ENCODE assay signal across 1 cellular context in the genomic region with DNA sequence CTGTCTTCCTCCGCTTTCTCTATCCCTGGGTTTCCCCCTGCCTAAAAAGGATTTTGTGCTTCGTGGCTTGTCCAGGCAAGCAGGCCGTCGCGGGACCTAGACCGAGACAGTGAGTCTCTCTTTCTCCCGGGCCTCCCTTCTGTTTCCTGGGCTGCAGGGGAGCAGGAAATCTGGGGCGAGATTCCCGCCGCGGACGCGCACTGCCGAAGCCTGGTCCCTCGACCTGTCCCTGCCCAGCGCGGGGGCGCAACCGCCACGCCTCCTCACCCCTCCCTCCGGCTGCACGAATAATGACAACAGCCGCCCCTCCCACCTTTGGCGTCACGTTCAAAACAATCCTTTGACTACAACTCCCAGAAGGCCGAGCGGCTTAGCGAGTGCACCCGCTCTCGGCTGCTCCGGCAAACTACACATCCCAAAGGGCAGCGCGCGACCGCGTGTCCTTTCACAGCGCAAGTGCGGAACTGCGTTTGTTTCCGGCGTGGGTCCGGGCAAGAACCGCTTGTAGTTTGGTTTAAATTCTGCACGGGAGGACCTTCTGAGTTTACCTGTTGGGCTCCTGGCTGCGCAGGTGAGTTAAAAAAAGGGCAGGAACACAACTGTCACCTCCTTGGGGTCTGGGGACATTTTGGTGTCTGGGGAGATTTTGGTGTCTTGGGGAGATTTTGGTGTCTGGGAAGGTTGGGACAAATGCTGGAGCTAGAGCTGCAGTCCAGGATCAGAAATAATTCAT.
TF ChIP-seq lines count a peak whose summit lies in the region.

A gene (plus strand): TSS at position 473 of the 733 bp plus-strand sequence. CDS start 1,715 bp downstream, outside the sequence.

TF ChIP-seq in HepG2, 621 proteins besides CTCF, POLR2A, EP300 and RAD21 (continued from another document and continues in another):
- TF ChIP-seq KLF16 (CRISPR knock-in tag; IDR thresholded peaks at IDR 0.05): peak in 1 of 2 experiments; percentile 75; a peak in 2 of 4 replicates
- peak; percentile 67 for TF ChIP-seq SIX4 (CRISPR knock-in tag; IDR thresholded peaks at IDR 0.05)
- 0 out of 2 replicates have a peak, but pooled peaks have one; percentile 74 for TF ChIP-seq AHR (CRISPR knock-in tag; IDR thresholded peaks at IDR 0.05)
- peak; percentile 97 for TF ChIP-seq CHD2 (IDR thresholded peaks at IDR 0.05; ENCODE audit: low read depth, low read length)
- TF ChIP-seq ZNF326 (CRISPR knock-in tag; IDR thresholded peaks at IDR 0.05; ENCODE audit: borderline replicate concordance): no peak
- no peak for TF ChIP-seq ZNF121 (CRISPR knock-in tag; IDR thresholded peaks at IDR 0.05)
- TF ChIP-seq, protein P1, sequence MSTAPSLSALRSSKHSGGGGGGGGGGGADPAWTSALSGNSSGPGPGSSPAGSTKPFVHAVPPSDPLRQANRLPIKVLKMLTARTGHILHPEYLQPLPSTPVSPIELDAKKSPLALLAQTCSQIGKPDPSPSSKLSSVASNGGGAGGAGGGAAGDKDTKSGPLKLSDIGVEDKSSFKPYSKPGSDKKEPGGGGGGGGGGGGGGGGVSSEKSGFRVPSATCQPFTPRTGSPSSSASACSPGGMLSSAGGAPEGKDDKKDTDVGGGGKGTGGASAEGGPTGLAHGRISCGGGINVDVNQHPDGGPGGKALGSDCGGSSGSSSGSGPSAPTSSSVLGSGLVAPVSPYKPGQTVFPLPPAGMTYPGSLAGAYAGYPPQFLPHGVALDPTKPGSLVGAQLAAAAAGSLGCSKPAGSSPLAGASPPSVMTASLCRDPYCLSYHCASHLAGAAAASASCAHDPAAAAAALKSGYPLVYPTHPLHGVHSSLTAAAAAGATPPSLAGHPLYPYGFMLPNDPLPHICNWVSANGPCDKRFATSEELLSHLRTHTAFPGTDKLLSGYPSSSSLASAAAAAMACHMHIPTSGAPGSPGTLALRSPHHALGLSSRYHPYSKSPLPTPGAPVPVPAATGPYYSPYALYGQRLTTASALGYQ (CRISPR knock-in tag; IDR thresholded peaks at IDR 0.05): peak; percentile 20; the same call in 1 of the 2 replicates
- TF ChIP-seq SP1 (IDR thresholded peaks at IDR 0.05): no peak
- peak; percentile 89 for TF ChIP-seq SP1 (CRISPR knock-in tag; IDR thresholded peaks at IDR 0.05)
- TF ChIP-seq, protein P2, sequence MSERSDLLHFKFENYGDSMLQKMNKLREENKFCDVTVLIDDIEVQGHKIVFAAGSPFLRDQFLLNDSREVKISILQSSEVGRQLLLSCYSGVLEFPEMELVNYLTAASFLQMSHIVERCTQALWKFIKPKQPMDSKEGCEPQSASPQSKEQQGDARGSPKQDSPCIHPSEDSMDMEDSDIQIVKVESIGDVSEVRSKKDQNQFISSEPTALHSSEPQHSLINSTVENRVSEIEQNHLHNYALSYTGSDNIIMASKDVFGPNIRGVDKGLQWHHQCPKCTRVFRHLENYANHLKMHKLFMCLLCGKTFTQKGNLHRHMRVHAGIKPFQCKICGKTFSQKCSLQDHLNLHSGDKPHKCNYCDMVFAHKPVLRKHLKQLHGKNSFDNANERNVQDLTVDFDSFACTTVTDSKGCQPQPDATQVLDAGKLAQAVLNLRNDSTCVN (CRISPR knock-in tag; IDR thresholded peaks at IDR 0.05; ENCODE audit: borderline replicate concordance): 0 out of 2 replicates have a peak, but pooled peaks have one; percentile 53
- no peak for TF ChIP-seq ADNP (CRISPR knock-in tag; IDR thresholded peaks at IDR 0.05)
- peak; percentile 46 for TF ChIP-seq ZNF883 (CRISPR knock-in tag; IDR thresholded peaks at IDR 0.05; ENCODE audit: not compliant biosample characterization)
- no peak for TF ChIP-seq TCF12 (IDR thresholded peaks at IDR 0.05)
- TF ChIP-seq TCF12 (CRISPR knock-in tag; IDR thresholded peaks at IDR 0.05): no peak; the same call in 1 of the 2 replicates
- peak; percentile 47; the same call in 1 of the 2 replicates for TF ChIP-seq WIZ (CRISPR knock-in tag; IDR thresholded peaks at IDR 0.05)
- TF ChIP-seq MAFF (IDR thresholded peaks at IDR 0.05; ENCODE audit: low read depth, low read length): 0 out of 2 replicates have a peak, but pooled peaks have one; percentile 11
- peak; percentile 87; the same call in 1 of the 2 replicates for TF ChIP-seq FOXJ3 (CRISPR knock-in tag; IDR thresholded peaks at IDR 0.05; ENCODE audit: borderline replicate concordance)
- peak; percentile 21; the same call in 1 of the 2 replicates for TF ChIP-seq MIER2 (CRISPR knock-in tag; IDR thresholded peaks at IDR 0.05)
- peak; percentile 91 for TF ChIP-seq FOXO1 (CRISPR knock-in tag; IDR thresholded peaks at IDR 0.05)
- peak; percentile 97 for TF ChIP-seq SP4 (CRISPR knock-in tag; IDR thresholded peaks at IDR 0.05)
- peak; percentile 95; the same call in 1 of the 3 replicates for TF ChIP-seq MXI1 (IDR thresholded peaks at IDR 0.05; ENCODE audit: borderline replicate concordance, low read depth, low read length)
- TF ChIP-seq ATF1 (CRISPR knock-in tag; IDR thresholded peaks at IDR 0.05): peak; percentile 90
- peak; percentile 98 for TF ChIP-seq IRF2 (CRISPR knock-in tag; IDR thresholded peaks at IDR 0.05)
- TF ChIP-seq ZMYM4 (CRISPR knock-in tag; IDR thresholded peaks at IDR 0.05): peak; percentile 77
- TF ChIP-seq FOSL2 (CRISPR knock-in tag; IDR thresholded peaks at IDR 0.05): peak; percentile 47
- TF ChIP-seq, protein P3, sequence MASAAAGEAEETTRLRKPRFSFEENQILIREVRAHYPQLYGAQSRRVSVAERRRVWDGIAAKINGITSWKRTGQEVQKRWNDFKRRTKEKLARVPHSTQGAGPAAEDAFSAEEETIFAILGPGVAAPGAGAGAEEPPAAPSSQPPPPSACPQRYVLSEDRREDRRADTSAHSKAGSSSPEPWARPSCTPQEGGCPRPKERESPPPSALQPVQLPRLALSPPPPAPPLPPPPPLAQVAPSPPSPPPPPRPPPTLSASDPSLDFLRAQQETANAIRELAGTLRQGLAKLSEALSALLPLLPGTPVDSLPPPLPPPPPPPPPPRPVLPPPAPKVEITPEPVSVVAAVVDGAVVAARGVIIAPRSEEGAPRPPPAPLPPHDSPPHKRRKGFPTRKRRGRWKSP (CRISPR knock-in tag; IDR thresholded peaks at IDR 0.05): 0 out of 2 replicates have a peak, but pooled peaks have one; percentile 82
- TF ChIP-seq ZNF556 (CRISPR knock-in tag; IDR thresholded peaks at IDR 0.05; ENCODE audit: borderline replicate concordance): peak; percentile 62
- peak; percentile 88; the same call in 1 of the 2 replicates for TF ChIP-seq ZNF563 (CRISPR knock-in tag; IDR thresholded peaks at IDR 0.05)
- no peak for TF ChIP-seq ATM (IDR thresholded peaks at IDR 0.05; ENCODE audit: borderline replicate concordance)
- TF ChIP-seq, protein P4, sequence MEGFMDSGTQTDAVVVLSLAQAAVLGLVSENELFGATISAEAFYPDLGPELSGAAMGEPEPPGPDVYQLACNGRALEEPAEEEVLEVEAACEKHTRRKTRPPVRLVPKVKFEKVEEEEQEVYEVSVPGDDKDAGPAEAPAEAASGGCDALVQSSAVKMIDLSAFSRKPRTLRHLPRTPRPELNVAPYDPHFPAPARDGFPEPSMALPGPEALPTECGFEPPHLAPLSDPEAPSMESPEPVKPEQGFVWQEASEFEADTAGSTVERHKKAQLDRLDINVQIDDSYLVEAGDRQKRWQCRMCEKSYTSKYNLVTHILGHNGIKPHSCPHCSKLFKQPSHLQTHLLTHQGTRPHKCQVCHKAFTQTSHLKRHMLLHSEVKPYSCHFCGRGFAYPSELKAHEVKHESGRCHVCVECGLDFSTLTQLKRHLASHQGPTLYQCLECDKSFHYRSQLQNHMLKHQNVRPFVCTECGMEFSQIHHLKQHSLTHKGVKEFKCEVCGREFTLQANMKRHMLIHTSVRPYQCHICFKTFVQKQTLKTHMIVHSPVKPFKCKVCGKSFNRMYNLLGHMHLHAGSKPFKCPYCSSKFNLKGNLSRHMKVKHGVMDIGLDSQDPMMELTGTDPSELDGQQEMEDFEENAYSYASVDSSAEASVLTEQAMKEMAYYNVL (CRISPR knock-in tag; IDR thresholded peaks at IDR 0.05; ENCODE audit: borderline replicate concordance): 0 out of 2 replicates have a peak, but pooled peaks have one; percentile 40
- peak; percentile 95; the same call in 1 of the 2 replicates for TF ChIP-seq ZNF772 (CRISPR knock-in tag; IDR thresholded peaks at IDR 0.05)
- peak; percentile 78; the same call in 1 of the 2 replicates for TF ChIP-seq ZC3H13 (CRISPR knock-in tag; IDR thresholded peaks at IDR 0.05)
- peak; percentile 55; the same call in 1 of the 2 replicates for TF ChIP-seq NFKB2 (CRISPR knock-in tag; IDR thresholded peaks at IDR 0.05; ENCODE audit: borderline replicate concordance)
- TF ChIP-seq, protein P5, sequence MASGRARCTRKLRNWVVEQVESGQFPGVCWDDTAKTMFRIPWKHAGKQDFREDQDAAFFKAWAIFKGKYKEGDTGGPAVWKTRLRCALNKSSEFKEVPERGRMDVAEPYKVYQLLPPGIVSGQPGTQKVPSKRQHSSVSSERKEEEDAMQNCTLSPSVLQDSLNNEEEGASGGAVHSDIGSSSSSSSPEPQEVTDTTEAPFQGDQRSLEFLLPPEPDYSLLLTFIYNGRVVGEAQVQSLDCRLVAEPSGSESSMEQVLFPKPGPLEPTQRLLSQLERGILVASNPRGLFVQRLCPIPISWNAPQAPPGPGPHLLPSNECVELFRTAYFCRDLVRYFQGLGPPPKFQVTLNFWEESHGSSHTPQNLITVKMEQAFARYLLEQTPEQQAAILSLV (CRISPR knock-in tag; IDR thresholded peaks at IDR 0.05; ENCODE audit: borderline replicate concordance): peak; percentile 93
- peak; percentile 82 for TF ChIP-seq BORCS8-MEF2B (CRISPR knock-in tag; IDR thresholded peaks at IDR 0.05)
- TF ChIP-seq XRCC5 (optimal IDR thresholded peaks at IDR 0.05; ENCODE audit: low read length): peak; percentile 70
- no peak for TF ChIP-seq RORA (CRISPR knock-in tag; IDR thresholded peaks at IDR 0.05)
- peak; percentile 59; the same call in 1 of the 2 replicates for TF ChIP-seq RXRB (CRISPR knock-in tag; IDR thresholded peaks at IDR 0.05; ENCODE audit: borderline replicate concordance)
- TF ChIP-seq PCBP1 (IDR thresholded peaks at IDR 0.05; ENCODE audit: borderline replicate concordance, low read depth, low read length): peak; percentile 82; the same call in 1 of the 2 replicates
- TF ChIP-seq ZNF598 (CRISPR knock-in tag; IDR thresholded peaks at IDR 0.05; ENCODE audit: borderline replicate concordance): 0 out of 2 replicates have a peak, but pooled peaks have one; percentile 51
- TF ChIP-seq HDAC1 (CRISPR knock-in tag; IDR thresholded peaks at IDR 0.05): peak; percentile 80; the same call in 1 of the 2 replicates
- no peak for TF ChIP-seq ZNF383 (CRISPR knock-in tag; IDR thresholded peaks at IDR 0.05; ENCODE audit: borderline replicate concordance)
- no peak for TF ChIP-seq ZNF670 (CRISPR knock-in tag; IDR thresholded peaks at IDR 0.05; ENCODE audit: borderline replicate concordance)
- peak; percentile 85 for TF ChIP-seq TBX2 (CRISPR knock-in tag; IDR thresholded peaks at IDR 0.05; ENCODE audit: borderline replicate concordance)
- TF ChIP-seq, protein P6, sequence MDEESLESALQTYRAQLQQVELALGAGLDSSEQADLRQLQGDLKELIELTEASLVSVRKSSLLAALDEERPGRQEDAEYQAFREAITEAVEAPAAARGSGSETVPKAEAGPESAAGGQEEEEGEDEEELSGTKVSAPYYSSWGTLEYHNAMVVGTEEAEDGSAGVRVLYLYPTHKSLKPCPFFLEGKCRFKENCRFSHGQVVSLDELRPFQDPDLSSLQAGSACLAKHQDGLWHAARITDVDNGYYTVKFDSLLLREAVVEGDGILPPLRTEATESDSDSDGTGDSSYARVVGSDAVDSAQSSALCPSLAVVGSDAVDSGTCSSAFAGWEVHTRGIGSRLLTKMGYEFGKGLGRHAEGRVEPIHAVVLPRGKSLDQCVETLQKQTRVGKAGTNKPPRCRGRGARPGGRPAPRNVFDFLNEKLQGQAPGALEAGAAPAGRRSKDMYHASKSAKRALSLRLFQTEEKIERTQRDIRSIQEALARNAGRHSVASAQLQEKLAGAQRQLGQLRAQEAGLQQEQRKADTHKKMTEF (CRISPR knock-in tag; IDR thresholded peaks at IDR 0.05): peak; percentile 77
- TF ChIP-seq, protein P7, sequence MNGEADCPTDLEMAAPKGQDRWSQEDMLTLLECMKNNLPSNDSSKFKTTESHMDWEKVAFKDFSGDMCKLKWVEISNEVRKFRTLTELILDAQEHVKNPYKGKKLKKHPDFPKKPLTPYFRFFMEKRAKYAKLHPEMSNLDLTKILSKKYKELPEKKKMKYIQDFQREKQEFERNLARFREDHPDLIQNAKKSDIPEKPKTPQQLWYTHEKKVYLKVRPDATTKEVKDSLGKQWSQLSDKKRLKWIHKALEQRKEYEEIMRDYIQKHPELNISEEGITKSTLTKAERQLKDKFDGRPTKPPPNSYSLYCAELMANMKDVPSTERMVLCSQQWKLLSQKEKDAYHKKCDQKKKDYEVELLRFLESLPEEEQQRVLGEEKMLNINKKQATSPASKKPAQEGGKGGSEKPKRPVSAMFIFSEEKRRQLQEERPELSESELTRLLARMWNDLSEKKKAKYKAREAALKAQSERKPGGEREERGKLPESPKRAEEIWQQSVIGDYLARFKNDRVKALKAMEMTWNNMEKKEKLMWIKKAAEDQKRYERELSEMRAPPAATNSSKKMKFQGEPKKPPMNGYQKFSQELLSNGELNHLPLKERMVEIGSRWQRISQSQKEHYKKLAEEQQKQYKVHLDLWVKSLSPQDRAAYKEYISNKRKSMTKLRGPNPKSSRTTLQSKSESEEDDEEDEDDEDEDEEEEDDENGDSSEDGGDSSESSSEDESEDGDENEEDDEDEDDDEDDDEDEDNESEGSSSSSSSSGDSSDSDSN (CRISPR knock-in tag; IDR thresholded peaks at IDR 0.05): peak; percentile 70
- peak; percentile 92 for TF ChIP-seq SALL2 (CRISPR knock-in tag; IDR thresholded peaks at IDR 0.05)
- TF ChIP-seq ZBTB20 (CRISPR knock-in tag; IDR thresholded peaks at IDR 0.05; ENCODE audit: borderline replicate concordance, low read depth): peak; percentile 78; the same call in 1 of the 2 replicates
- TF ChIP-seq, protein P8, sequence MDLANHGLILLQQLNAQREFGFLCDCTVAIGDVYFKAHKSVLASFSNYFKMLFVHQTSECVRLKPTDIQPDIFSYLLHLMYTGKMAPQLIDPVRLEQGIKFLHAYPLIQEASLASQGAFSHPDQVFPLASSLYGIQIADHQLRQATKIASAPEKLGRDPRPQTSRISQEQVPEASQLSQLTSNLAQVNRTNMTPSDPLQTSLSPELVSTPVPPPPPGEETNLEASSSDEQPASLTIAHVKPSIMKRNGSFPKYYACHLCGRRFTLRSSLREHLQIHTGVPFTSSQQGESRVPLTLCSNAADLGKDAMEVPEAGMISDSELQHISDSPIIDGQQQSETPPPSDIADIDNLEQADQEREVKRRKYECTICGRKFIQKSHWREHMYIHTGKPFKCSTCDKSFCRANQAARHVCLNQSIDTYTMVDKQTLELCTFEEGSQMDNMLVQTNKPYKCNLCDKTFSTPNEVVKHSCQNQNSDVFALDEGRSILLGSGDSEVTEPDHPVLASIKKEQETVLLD (CRISPR knock-in tag; IDR thresholded peaks at IDR 0.05; ENCODE audit: low read depth): peak; percentile 78
- no peak for TF ChIP-seq ISX (CRISPR knock-in tag; conservative IDR thresholded peaks at IDR 0.05)
- TF ChIP-seq, protein P9, sequence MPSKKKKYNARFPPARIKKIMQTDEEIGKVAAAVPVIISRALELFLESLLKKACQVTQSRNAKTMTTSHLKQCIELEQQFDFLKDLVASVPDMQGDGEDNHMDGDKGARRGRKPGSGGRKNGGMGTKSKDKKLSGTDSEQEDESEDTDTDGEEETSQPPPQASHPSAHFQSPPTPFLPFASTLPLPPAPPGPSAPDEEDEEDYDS (CRISPR knock-in tag; IDR thresholded peaks at IDR 0.05): peak; percentile 77
- TF ChIP-seq SMAD3 (CRISPR knock-in tag; IDR thresholded peaks at IDR 0.05): no peak; the same call in 1 of the 2 replicates
- TF ChIP-seq CCDC6 (CRISPR knock-in tag; IDR thresholded peaks at IDR 0.05): peak; percentile 84
- no peak for TF ChIP-seq NR2F6 (IDR thresholded peaks at IDR 0.05)
- TF ChIP-seq NR2F6 (CRISPR knock-in tag; IDR thresholded peaks at IDR 0.05): peak; percentile 66; the same call in 1 of the 2 replicates
- no peak for TF ChIP-seq FOSL1 (CRISPR knock-in tag; IDR thresholded peaks at IDR 0.05; ENCODE audit: borderline replicate concordance)
